Comparison of ENCODE assay signal across 35 cellular contexts in genomic region chr4:53720776-53721175, GRCh38.
"Had no signal": no experiment of that assay in that cellular context is flagged by ENCODE, and none has a peak within 500 bp of the region (broad histone marks: within the 10 kb centered on the region; RNA-seq: fewer than 3 reads in every experiment).

No MANE protein-coding gene starts in this region.

- DNase-seq: Karpas-422, Kasumi-1, MG63, MM.1S, MV-4-11, NCI-H1048, NCI-H1092, NCI-H1092 treated with DMSO at 0.1 percent for 48 hours, NCI-H1105, NCI-H1105 treated with DMSO at 0.1 percent for 48 hours, NCI-H1417, NCI-H1417 treated with DMSO at 0.1 percent for 48 hours, NCI-H1436, NCI-H1436 treated with DMSO at 0.1 percent for 48 hours, NCI-H146, NCI-H1694, NCI-H1694 treated with DMSO at 0.1 percent for 48 hours, NCI-H187, NCI-H187 treated with DMSO at 0.1 percent for 48 hours, NCI-H1930, NCI-H2029, NCI-H2029 treated with DMSO at 0.1 percent for 48 hours, NCI-H2081, NCI-H2081 treated with DMSO at 0.1 percent for 48 hours, NCI-H2107, NCI-H2171, NCI-H2171 treated with DMSO at 0.1 percent for 48 hours, NCI-H2227 treated with DMSO at 0.1 percent for 48 hours, NCI-H226, NCI-H345, NCI-H446, NCI-H446 treated with DMSO at 0.1 percent for 48 hours, NCI-H510A, NCI-H510A treated with DMSO at 0.1 percent for 48 hours, NCI-H524 had no signal

- H3K27me3 ChIP-seq: MG63 had no signal

- H3K36me3 ChIP-seq: MG63 had no signal

- H3K4me3 ChIP-seq: MG63 had no signal

- H3K9me3 ChIP-seq: MG63 had no signal
